Comparison of ENCODE assay signal across 13 cellular contexts in genomic region chr6:109527989-109528388, GRCh38. TPM values are rescaled to one million over a fixed set of nuclear protein-coding genes. Genes with fewer than 3 reads are reported as not detected.
DNase-seq lines count a peak whose midpoint lies in the region; ATAC-seq, FAIRE-seq and TF ChIP-seq lines count a peak whose summit lies in the region.
"Had no signal": no experiment of that assay in that cellular context is flagged by ENCODE, and none has a peak within 500 bp of the region (broad histone marks: within the 10 kb centered on the region; RNA-seq: fewer than 3 reads in every experiment).

No MANE protein-coding gene starts in this region.

- H3K79me2 ChIP-seq in K562 (ENCODE audit: control insufficient read depth, insufficient read depth, low read length) (no peaks in the 10 kb centered on the region), parathyroid adenoma (no peaks in the 10 kb centered on the region)

- H3K4me3 ChIP-seq in K562 (no peak overlapping the region), parathyroid adenoma (ENCODE audit: low read depth, low read length) (no peak overlapping the region), lower lobe of right lung (no peak overlapping the region)

- H3K36me3 ChIP-seq in K562 (ENCODE audit: control insufficient read depth, insufficient read depth, low read length) (no peaks in the 10 kb centered on the region), parathyroid adenoma (ENCODE audit: control insufficient read depth, insufficient read depth, low read length) (no peaks in the 10 kb centered on the region), lower lobe of right lung (no peaks in the 10 kb centered on the region)

- POLR2A ChIA-PET in K562 (lab: Yijun Ruan, JAX): interaction anchor here (0.6 kb wide), 2 partner anchors 229 to 712 kb away, joined by 3 read pairs; no protein-coding TSS in a partner anchor

- no peak for TF ChIP-seq POLR2A in K562 (conservative IDR thresholded peaks at IDR 0.05)

- H3K9ac ChIP-seq in K562 (ENCODE audit: insufficient read depth in 1 of 2, low read depth in 2 of 2, low read length in 2 of 2) (no peak overlapping the region), parathyroid adenoma (no peak overlapping the region)

- FAIRE-seq in K562 (lab: Jason Lieb, UNC): peak; percentile 74
- FAIRE-seq: colon had no signal

- TF ChIP-seq CTCF in K562 (IDR thresholded peaks at IDR 0.05 in 2 of 3, conservative IDR thresholded peaks at IDR 0.05 in 1 of 3; ENCODE audit: insufficient read depth in 2 of 3, low read depth in 1 of 3, low read length in 3 of 3) (peak; percentile 32 to 46 (median 43); a peak in 3 of 6 replicates), parathyroid adenoma (IDR thresholded peaks at IDR 0.05) (peak; percentile 14), lower lobe of right lung (IDR thresholded peaks at IDR 0.05) (no peak)

- H2AFZ ChIP-seq in K562 (ENCODE audit: low read depth, low read length): no peak overlapping the region
- peak overlapping the region; percentile 20 for H2AFZ ChIP-seq in parathyroid adenoma

- H3K4me2 ChIP-seq in K562 (ENCODE audit: insufficient read depth, low read length) (no peak overlapping the region), parathyroid adenoma (ENCODE audit: low read length) (no peak overlapping the region)

- no peak for TF ChIP-seq EP300 in K562 (IDR thresholded peaks at IDR 0.05; ENCODE audit: low read length)

- DNase-seq in NCI-H748 (lab: John Stamatoyannopoulos, UW; ENCODE audit: unreplicated experiment): peak; percentile 41
- no peak for DNase-seq in NCI-H748 treated with DMSO at 0.1 percent for 48 hours (lab: John Stamatoyannopoulos, UW)
- DNase-seq in NAMALWA (ENCODE audit: low spot score): peak; percentile 48
- DNase-seq in K562 (ENCODE audit: extremely low read depth in 1 of 4, low spot score in 3 of 4): peak; percentile 22 to 43 (median 34)
- no peak for DNase-seq in lower lobe of right lung
- DNase-seq in NCI-H1092 treated with DMSO at 0.1 percent for 48 hours (lab: John Stamatoyannopoulos, UW): no peak
- DNase-seq in KG1 (lab: John Stamatoyannopoulos, UW): no peak
- DNase-seq: C1 segment of cervical spinal cord; NCI-H187; stimulated activated CD4-positive, alpha-beta T cell treated with anti-CD3 and anti-CD28 coated beads, Interleukin-4, amount 100 ng/mL, for 1 hour; T-helper 2 cell had no signal

- CTCF ChIA-PET in K562 (lab: Yijun Ruan, JAX; ENCODE audit: low intra/inter-chr PET ratio): interaction anchor here (0.8 to 1.6 kb wide), 3 partner anchors 177 to 526 kb away, joined by 3 to 6 read pairs (median 6); no protein-coding TSS in a partner anchor

- ATAC-seq in K562: peak; percentile 92
- ATAC-seq in lower lobe of right lung: no peak

- H3K4me1 ChIP-seq in K562 (replicated peaks in 1 of 2; ENCODE audit: control insufficient read depth in 2 of 2, insufficient read depth in 2 of 2, low read length in 2 of 2) (no peaks in the 10 kb centered on the region), parathyroid adenoma (peaks cover 5% of the 10 kb centered on the region), lower lobe of right lung (no peaks in the 10 kb centered on the region)

- no TSS peak for BruUV-seq in K562 (replicated peaks; lab: Mats Ljungman, UMichigan)

- 0% methylated on average over 3 of the region's 3 CpGs for WGBS in K562 (ENCODE audit: insufficient coverage, low coverage, missing lambda C conversion rate)

- H3K27me3 ChIP-seq in K562 (ENCODE audit: control insufficient read depth in 2 of 2, insufficient read depth in 2 of 2, low read length in 2 of 2) (peaks cover 9 to 14% of the 10 kb centered on the region in 2 experiments; a peak in 2 of 5 replicates), parathyroid adenoma (ENCODE audit: control insufficient read depth, insufficient read depth, low read length) (no peaks in the 10 kb centered on the region), lower lobe of right lung (ENCODE audit: low read depth) (no peaks in the 10 kb centered on the region)

- H3K27ac ChIP-seq in K562 (ENCODE audit: extremely low read depth, low read depth, low read length): no peak overlapping the region
- no peak overlapping the region for H3K27ac ChIP-seq in parathyroid adenoma
- H3K27ac ChIP-seq in lower lobe of right lung: no peak overlapping the region

- H3K9me1 ChIP-seq in K562 (ENCODE audit: control insufficient read depth, insufficient read depth, low read length): no peaks in the 10 kb centered on the region

- TF ChIP-seq RAD21 in K562 (CRISPR knock-in tag; conservative IDR thresholded peaks at IDR 0.05 in 1 of 2, IDR thresholded peaks at IDR 0.05 in 1 of 2): peak in 1 of 2 experiments; percentile 48; a peak in 2 of 4 replicates

- no peaks in the 10 kb centered on the region for H3K9me3 ChIP-seq in K562 (replicated peaks; ENCODE audit: control insufficient read depth, insufficient read depth, low read depth, low read length)
- H3K9me3 ChIP-seq in parathyroid adenoma (ENCODE audit: control insufficient read depth, low read length): peaks cover 7% of the 10 kb centered on the region
- H3K9me3 ChIP-seq in lower lobe of right lung: no peaks in the 10 kb centered on the region

- no peaks in the 10 kb centered on the region for H4K20me1 ChIP-seq in K562 (replicated peaks; ENCODE audit: control insufficient read depth, insufficient read depth, low read length)

- in situ Hi-C loops in K562 (cut with MboI): loop anchor here (10.0 to 25.0 kb wide), 3 partner anchors 177 to 859 kb away; no protein-coding TSS in a partner anchor

- intact Hi-C loops in K562 (cut with micrococcal nuclease): loop anchor here (1.0 to 5.0 kb wide), 7 partner anchors 164 to 864 kb away; partner anchors contain the start of genes AK9 and FIG4
- intact Hi-C loops in lower lobe of right lung (cut with DNase I): no loop called here

TF ChIP-seq in K562, 482 proteins besides CTCF, POLR2A, EP300 and RAD21:
- TF ChIP-seq ELF1 (tag; IDR thresholded peaks at IDR 0.05) (no peak), ZZZ3 (IDR thresholded peaks at IDR 0.05) (no peak), CHD1 (IDR thresholded peaks at IDR 0.05; ENCODE audit: low read length) (no peak), ETS1 (conservative IDR thresholded peaks at IDR 0.05; ENCODE audit: control insufficient read depth, low read depth, low read length) (no peak), ZFX (CRISPR knock-in tag; IDR thresholded peaks at IDR 0.05) (no peak), SNAPC5 (CRISPR knock-in tag; IDR thresholded peaks at IDR 0.05) (no peak), ZKSCAN3 (CRISPR knock-in tag; IDR thresholded peaks at IDR 0.05) (no peak), RBM17 (IDR thresholded peaks at IDR 0.05; ENCODE audit: borderline replicate concordance, low read depth, low read length) (no peak), CBFA2T2 (conservative IDR thresholded peaks at IDR 0.05) (no peak), BACH1 (tag; IDR thresholded peaks at IDR 0.05) (no peak), TCF3 (CRISPR knock-in tag; IDR thresholded peaks at IDR 0.05) (no peak), ZNF583 (CRISPR knock-in tag; IDR thresholded peaks at IDR 0.05) (no peak)

RNA-seq across cellular contexts. Expression of gene ZBTB24, which starts 45.0 kb away (rescaled TPM):
- total RNA-seq in K562 (2011; cell fraction: chromatin; rRNA removed; ENCODE audit: low replicate concordance): 7.0 and 15.8 TPM in 2 replicates
- total RNA-seq in K562 (2011; cell fraction: nucleolus; rRNA removed): 5.2 and 5.5 TPM in 2 replicates
- total RNA-seq in K562 (2011; cell fraction: nucleoplasm; rRNA removed): 7.4 and 8.9 TPM in 2 replicates
- total RNA-seq in K562 (2014; rRNA removed) (8.3 and 9.3 TPM in 2 replicates), K562 (2014; rRNA removed; fragmentation: Illumina TruSeq; extraction: Trizol) (13.4 and 13.7 TPM in 2 replicates), K562 (2015; rRNA removed; fragmentation: Illumina TruSeq; extraction: Trizol) (15.8 and 16.7 TPM in 2 replicates), K562 (2021) (8.5 TPM in 2 replicates), lower lobe of right lung (8.2 TPM)
- polyA plus RNA-seq in K562 (2011; rRNA removed) (3.8 and 4.3 TPM in 2 replicates), K562 (2014; fragmentation: Illumina TruSeq; extraction: Trizol) (8.2 and 10.1 TPM in 2 replicates), K562 (2014; fragmentation: Nextera tagmentation; extraction: Ambion mirVana) (1 to 10 TPM; 2.0 to 2.5 TPM), K562 (2014; rRNA removed) (5.3 TPM in 2 replicates)
- 2.6 and 3.1 TPM in 2 replicates for polyA plus RNA-seq in K562 (2011; cell fraction: cytosol; rRNA removed)
- polyA plus RNA-seq in K562 (2011; cell fraction: nucleus; rRNA removed): 3.7 and 4.5 TPM in 2 replicates
- 5.4 and 5.5 TPM in 2 replicates for polyA plus RNA-seq in K562 (2012)
- 7.6 and 7.9 TPM in 2 replicates for polyA minus RNA-seq in K562 (2011; rRNA and poly(A)+ RNA removed)
- polyA minus RNA-seq in K562 (2011; cell fraction: cytosol; rRNA and poly(A)+ RNA removed): 4.4 and 5.5 TPM in 2 replicates
- 4.2 and 7.4 TPM in 2 replicates for polyA minus RNA-seq in K562 (2011; cell fraction: nucleus; rRNA and poly(A)+ RNA removed)

Comparison
In these comparisons a context has a peak if more than half of its experiments do, and no peak if none do; other contexts are left out.
1. DNase-seq: peak in NCI-H748 (single experiment), NAMALWA (single experiment) and K562 (4 of 4); none in NCI-H748 treated with DMSO at 0.1 percent for 48 hours (single experiment), lower lobe of right lung (single experiment), NCI-H1092 treated with DMSO at 0.1 percent for 48 hours (single experiment) and KG1 (single experiment).